17 cellular contexts compared by ENCODE assay signal in the genomic region with DNA sequence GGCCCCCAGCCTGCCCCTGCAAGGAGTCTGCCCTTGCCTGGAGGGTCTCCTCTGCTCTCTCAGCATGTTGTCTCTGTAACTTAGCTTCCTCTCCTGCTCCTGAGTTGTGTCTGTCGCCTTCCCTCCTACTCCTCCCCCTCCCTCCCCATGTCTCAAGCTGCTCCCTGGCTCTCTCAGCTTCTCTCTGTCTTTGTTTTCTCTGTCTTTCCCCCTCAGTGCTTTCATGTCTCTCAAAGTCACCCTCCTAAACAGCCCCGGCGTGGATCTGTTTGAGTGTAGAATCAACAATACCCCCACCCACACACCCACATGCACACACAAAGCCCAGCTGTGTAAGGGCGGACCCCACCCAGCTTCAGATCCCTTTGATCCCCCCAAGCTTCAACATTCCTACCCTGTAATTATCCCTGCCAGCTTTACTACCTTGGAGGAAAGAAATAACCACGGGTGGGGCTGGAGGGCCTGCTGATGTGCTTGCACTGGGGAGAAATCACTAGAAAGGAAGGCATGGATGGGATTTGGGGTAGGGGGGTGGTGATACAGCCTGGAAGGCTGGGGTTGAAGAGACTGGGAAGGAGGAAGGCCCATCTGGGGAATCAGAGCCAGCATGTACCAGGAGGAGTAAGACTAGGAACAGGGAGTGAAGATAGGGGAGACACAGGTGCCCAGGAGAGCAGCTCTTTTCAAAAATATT. TPM values are rescaled to one million over a fixed set of nuclear protein-coding genes. Genes with fewer than 3 reads are reported as not detected.
DNase-seq lines count a peak whose midpoint lies in the region; TF ChIP-seq lines count a peak whose summit lies in the region.
"Had no signal": no experiment of that assay in that cellular context is flagged by ENCODE, and none has a peak within 500 bp of the region (broad histone marks: within the 10 kb centered on the region; RNA-seq: fewer than 3 reads in every experiment).

No MANE protein-coding gene starts in this region.

- H3K36me3 Mint-ChIP-seq in mesothelial cell of epicardium = no peaks in the 10 kb centered on the region

- H3K4me1 ChIP-seq in transverse colon = peaks cover 0 to 43% (median 31%) of the 10 kb centered on the region in 4 donors

- no peak for TF ChIP-seq EP300 in transverse colon (IDR thresholded peaks at IDR 0.05; ENCODE audit: low read depth)

- in situ Hi-C loops in transverse colon (cut with MboI; ENCODE audit: low pct_ligation_motif_present in 1 of 4, low pct_unique_long_range_greater_than_20kb in 1 of 4, low sequenced_read_pairs in 3 of 4) (no loop called here), GM13977 (cut with MboI; ENCODE audit: low pct_unique_long_range_greater_than_20kb, low sequenced_read_pairs, unreplicated experiment) (no loop called here)

- H3K4me3 Mint-ChIP-seq in mesothelial cell of epicardium = no peak overlapping the region

- no peaks in the 10 kb centered on the region for H3K27me3 Mint-ChIP-seq in mesothelial cell of epicardium (ENCODE audit: low read depth)

- DNase-seq in NCI-H82 (lab: John Stamatoyannopoulos, UW) = peak; percentile 46
- DNase-seq in NCI-H82 treated with DMSO at 0.1 percent for 48 hours (lab: John Stamatoyannopoulos, UW; ENCODE audit: unreplicated experiment) = no peak
- peak; percentile 68 for DNase-seq in WERI-Rb-1
- no peak for DNase-seq in mesothelial cell of epicardium (ENCODE audit: low spot score in 2 of 2, unreplicated experiment in 2 of 2)
- peak; percentile 34 for DNase-seq in transverse colon
- DNase-seq in AG08396 (ENCODE audit: low spot score) = no peak
- no peak for DNase-seq in GM13977 (ENCODE audit: low spot score)
- DNase-seq in NCI-H510A treated with DMSO at 0.1 percent for 48 hours (lab: John Stamatoyannopoulos, UW) = no peak
- DNase-seq: activated T-cell treated with anti-CD3 and anti-CD28 coated beads, Interleukin-2, amount 50 U/mL, for 1 hour; amygdala; NCI-H2081 treated with DMSO at 0.1 percent for 48 hours; PC-3; spleen; substantia nigra; SW 1271 had no signal

- intact Hi-C loops in transverse colon (cut with DNase I; ENCODE audit: low total_unique reads) = no loop called here

- peaks cover 45% of the 10 kb centered on the region for H3K4me1 Mint-ChIP-seq in mesothelial cell of epicardium

- H3K36me3 ChIP-seq in WERI-Rb-1 (no peaks in the 10 kb centered on the region), transverse colon (no peaks in the 10 kb centered on the region)
- H3K36me3 ChIP-seq: neutrophil, spleen had no signal

- TF ChIP-seq CTCF in WERI-Rb-1 (IDR thresholded peaks at IDR 0.05; ENCODE audit: low read depth, low read length) (no peak), mesothelial cell of epicardium (IDR thresholded peaks at IDR 0.05; ENCODE audit: unreplicated experiment) (no peak), transverse colon (IDR thresholded peaks at IDR 0.05) (no peak), GM13977 (IDR thresholded peaks at IDR 0.05; ENCODE audit: extremely low read depth, insufficient read depth, missing control alignments) (no peak)

- no peaks in the 10 kb centered on the region for H3K9me3 Mint-ChIP-seq in mesothelial cell of epicardium

- H3K27ac Mint-ChIP-seq in mesothelial cell of epicardium = peak overlapping the region; percentile 99

- no peaks in the 10 kb centered on the region for H3K27me3 ChIP-seq in WERI-Rb-1 (ENCODE audit: insufficient read depth, low read depth, severe bottlenecking)
- H3K27me3 ChIP-seq in transverse colon = no peaks in the 10 kb centered on the region
- H3K27me3 ChIP-seq: neutrophil, spleen had no signal

- no peak overlapping the region for H3K4me3 ChIP-seq in WERI-Rb-1 (ENCODE audit: low read depth, low read length)
- H3K4me3 ChIP-seq in transverse colon = no peak overlapping the region
- H3K4me3 ChIP-seq: spleen had no signal

- H3K27ac ChIP-seq in WERI-Rb-1 = peak overlapping the region; percentile 59
- H3K27ac ChIP-seq in transverse colon = peak overlapping the region; percentile 38 to 64 (median 48)
- H3K27ac ChIP-seq: neutrophil, spleen had no signal

- 20 to 23% methylated on average over 5 of the region's 5 CpGs for WGBS in transverse colon (ENCODE audit: low coverage in 1 of 2), 2 donors

- no peaks in the 10 kb centered on the region for H3K9me3 ChIP-seq in WERI-Rb-1 (ENCODE audit: severe bottlenecking)
- H3K9me3 ChIP-seq in transverse colon = no peaks in the 10 kb centered on the region
- H3K9me3 ChIP-seq: neutrophil, spleen had no signal

- no peak for TF ChIP-seq POLR2A in transverse colon (IDR thresholded peaks at IDR 0.05)

RNA-seq across cellular contexts. Expression of a gene that starts 1.0 kb away (rescaled TPM):
- total RNA-seq in mesothelial cell of epicardium = 0.67 to 1.8 TPM (median 0.82 TPM) in 3 replicates
- total RNA-seq in transverse colon = not detected
- total RNA-seq: dermis microvascular lymphatic vessel endothelial cell, PC-3, spleen had no signal

RNA-seq across cellular contexts. Expression of a gene that starts 7.4 kb away (rescaled TPM):
- total RNA-seq in mesothelial cell of epicardium (0.89 to 1.4 TPM (median 1.3 TPM) in 3 replicates), transverse colon (not detected)
- total RNA-seq: dermis microvascular lymphatic vessel endothelial cell had no signal

RNA-seq across cellular contexts. Expression of a gene that starts 7.5 kb away (rescaled TPM):
- not detected in 3 replicates for total RNA-seq in mesothelial cell of epicardium
- total RNA-seq in transverse colon = not detected
- total RNA-seq: dermis microvascular lymphatic vessel endothelial cell, PC-3 had no signal

RNA-seq across cellular contexts. Expression of a gene that starts 9.0 kb away (rescaled TPM):
- total RNA-seq in mesothelial cell of epicardium (0.16 to 0.33 TPM (median 0.25 TPM) in 3 replicates), transverse colon (under 1 TPM in 1 of 4 donors, not detected in 3; 0.16 TPM)
- total RNA-seq: dermis microvascular lymphatic vessel endothelial cell, PC-3 had no signal

RNA-seq across cellular contexts. Expression of a gene that starts 11.0 kb away (rescaled TPM):
- 54.1 to 55.4 TPM (median 54.6 TPM) in 3 replicates for total RNA-seq in mesothelial cell of epicardium
- total RNA-seq in transverse colon = 10 to 100 TPM; 45.4 to 72.8 (median 67.4) TPM

Comparison
In these comparisons a context has a peak if more than half of its experiments do, and no peak if none do; other contexts are left out.
1. DNase-seq: peak in NCI-H82 (single experiment), WERI-Rb-1 (single experiment) and transverse colon (single experiment); none in NCI-H82 treated with DMSO at 0.1 percent for 48 hours (single experiment), mesothelial cell of epicardium (0 of 2), AG08396 (single experiment), GM13977 (single experiment) and NCI-H510A treated with DMSO at 0.1 percent for 48 hours (single experiment).